In genomic region chr11:6619021-6619745, GRCh38 we compare ENCODE assay signal across 8 cellular contexts. TPM values are rescaled to one million over a fixed set of nuclear protein-coding genes. Genes with fewer than 3 reads are reported as not detected.
DNase-seq lines count a peak whose midpoint lies in the region; ATAC-seq, FAIRE-seq and TF ChIP-seq lines count a peak whose summit lies in the region.

Gene TPP1, minus strand, starts transcription at chr11:6619422. Its CDS starts 22 bp downstream, at chr11:6619400.

- H3K4me3 Mint-ChIP-seq in Caco-2 (ENCODE audit: unreplicated experiment), result no peak within 1 kb of the TSS

- peak within 1 kb of the TSS; percentile 40 for H3K27ac ChIP-seq in mesenchymal stem cell (ENCODE audit: low read length, poor library complexity, severe bottlenecking)

- peaks cover 24% of the 10 kb centered on the region for H3K79me1 ChIP-seq in mesenchymal stem cell (replicated peaks; ENCODE audit: low read length, poor library complexity, severe bottlenecking)

- CTCF ChIA-PET in Caco-2 (lab: Charles Lee), result interaction anchor here (0.6 to 1.6 kb wide), 11 partner anchors 10 to 240 kb away, joined by 3 to 9 read pairs (median 5); partner anchors contain the start of genes MRPL17 and TRIM3

- no peaks in the 10 kb centered on the region for H3K36me3 Mint-ChIP-seq in Caco-2 (ENCODE audit: insufficient read depth, unreplicated experiment)

- intact Hi-C loops in Caco-2 (cut with micrococcal nuclease; ENCODE audit: unreplicated experiment), result loop anchor here (1.0 to 10.0 kb wide), 3 partner anchors 16 to 384 kb away; partner anchors contain the start of genes CNGA4, FHIP1B, ILK and RRP8

- ATAC-seq in GM21381 (IDR thresholded peaks at IDR 0.05; ENCODE audit: unreplicated experiment), result peak; percentile 98

- peak; percentile 97 for FAIRE-seq in HTR-8/SVneo (lab: Jason Lieb, UNC)

- H3K9me3 ChIP-seq in Caco-2 (no peaks in the 10 kb centered on the region), endocrine pancreas (ENCODE audit: control insufficient read depth, low read length) (no peaks in the 10 kb centered on the region), mesenchymal stem cell (ENCODE audit: control insufficient read depth, low read length) (no peaks in the 10 kb centered on the region)

- peak within 1 kb of the TSS; percentile 23 to 88 for H3K18ac ChIP-seq in mesenchymal stem cell (ENCODE audit: low read depth in 1 of 2, low read length in 2 of 2)

- DNase-seq in Caco-2, result peak; percentile 93
- peak; percentile 98 for DNase-seq in HTR-8/SVneo (ENCODE audit: insufficient read length, low spot score)
- DNase-seq in NOMO-1 treated with DMSO at 0.1 percent for 48 hours (lab: John Stamatoyannopoulos, UW; ENCODE audit: unreplicated experiment), result peak; percentile 92
- DNase-seq in activated CD8-positive, alpha-beta memory T cell treated with anti-CD3 and anti-CD28 coated beads for 4 hours (ENCODE audit: low read depth in 2 of 2), result peak; percentile 84 to 85
- peak; percentile 97 for DNase-seq in mesenchymal stem cell
- peak; percentile 80 for DNase-seq in stimulated activated CD8-positive, alpha-beta memory T cell treated with anti-CD3 and anti-CD28 coated beads, Interleukin-12 subunit alpha, Interleukin-12 subunit beta, amount 100 ng/mL, for 4 hours (ENCODE audit: low read depth)

- H3K4me3 ChIP-seq in Caco-2 (ENCODE audit: low read depth, low read length) (peak within 1 kb of the TSS; percentile 82), endocrine pancreas (ENCODE audit: control insufficient read depth, insufficient read depth, low read length) (peak within 1 kb of the TSS; percentile 86), mesenchymal stem cell (ENCODE audit: insufficient read depth in 1 of 2, low read depth in 1 of 2, low read length in 2 of 2) (peak within 1 kb of the TSS; percentile 67 to 97)

- BruUV-seq in Caco-2 (replicated peaks; lab: Mats Ljungman, UMichigan), result no TSS peak

- peak within 1 kb of the TSS; percentile 98 for H4K91ac ChIP-seq in mesenchymal stem cell (ENCODE audit: low read length)

- peak within 1 kb of the TSS; percentile 23 for H2BK120ac ChIP-seq in mesenchymal stem cell (ENCODE audit: low read depth, low read length)

- H3K4me1 Mint-ChIP-seq in Caco-2 (ENCODE audit: low read depth, unreplicated experiment), result no peaks in the 10 kb centered on the region

- peak within 1 kb of the TSS; percentile 75 for H4K8ac ChIP-seq in mesenchymal stem cell (ENCODE audit: low read length)

- peak within 1 kb of the TSS; percentile 83 for H3K4me2 ChIP-seq in mesenchymal stem cell (ENCODE audit: low read length, poor library complexity, severe bottlenecking)

- WGBS in mesenchymal stem cell, result under 1% methylated on average over 16 of the region's 16 CpGs

- H3K9me3 Mint-ChIP-seq in Caco-2 (ENCODE audit: unreplicated experiment), result no peaks in the 10 kb centered on the region

- H3K4me1 ChIP-seq in Caco-2 (no peaks in the 10 kb centered on the region), endocrine pancreas (ENCODE audit: control insufficient read depth, insufficient read depth, low read length) (no peaks in the 10 kb centered on the region), mesenchymal stem cell (ENCODE audit: control insufficient read depth, insufficient read depth, low read depth, low read length) (peaks cover 25% of the 10 kb centered on the region)

- peak within 1 kb of the TSS; percentile 9 for H2BK15ac ChIP-seq in mesenchymal stem cell (ENCODE audit: low read depth, poor library complexity, severe bottlenecking)

- H3K36me3 ChIP-seq in Caco-2 (ENCODE audit: control insufficient read depth, insufficient read depth, low read length) (no peaks in the 10 kb centered on the region), endocrine pancreas (ENCODE audit: control insufficient read depth, insufficient read depth, low read length) (no peaks in the 10 kb centered on the region), mesenchymal stem cell (ENCODE audit: control insufficient read depth in 1 of 2, insufficient read depth in 2 of 2, low read depth in 1 of 2, low read length in 2 of 2) (peaks cover 31 to 45% of the 10 kb centered on the region in 2 experiments)

- peak within 1 kb of the TSS; percentile 4 to 73 for H2BK12ac ChIP-seq in mesenchymal stem cell (ENCODE audit: low read length in 2 of 2)

- H3K27ac Mint-ChIP-seq in Caco-2 (ENCODE audit: unreplicated experiment), result no peak within 1 kb of the TSS

- H2BK5ac ChIP-seq in mesenchymal stem cell (ENCODE audit: low read depth, low read length, poor library complexity, severe bottlenecking), result no peak within 1 kb of the TSS

- POLR2A ChIA-PET in Caco-2 (lab: Charles Lee), result interaction anchor here (1.4 to 1.6 kb wide), 3 partner anchors 12 to 138 kb away, joined by 6 to 11 read pairs (median 8); partner anchors contain the start of genes ARFIP2, MRPL17 and TIMM10B

- TF ChIP-seq CTCF in Caco-2 (IDR thresholded peaks at IDR 0.05; ENCODE audit: insufficient read depth in 1 of 2, low read depth in 1 of 2, low read length in 1 of 2, severe bottlenecking in 1 of 2, unreplicated experiment in 1 of 2), result no peak

- H3K9ac ChIP-seq in endocrine pancreas (ENCODE audit: control insufficient read depth, insufficient read depth, low read length) (peak within 1 kb of the TSS; percentile 96), mesenchymal stem cell (ENCODE audit: low read length) (peak within 1 kb of the TSS; percentile 99)

- H2AK5ac ChIP-seq in mesenchymal stem cell (ENCODE audit: low read length, severe bottlenecking), result no peak within 1 kb of the TSS

- H3K27me3 ChIP-seq in Caco-2 (replicated peaks; ENCODE audit: control insufficient read depth, insufficient read depth, low read length) (no peaks in the 10 kb centered on the region), endocrine pancreas (ENCODE audit: control insufficient read depth, insufficient read depth, low read length) (no peaks in the 10 kb centered on the region), mesenchymal stem cell (ENCODE audit: control insufficient read depth in 1 of 2, insufficient read depth in 1 of 2, low read length in 2 of 2) (peaks cover 0 to 11% of the 10 kb centered on the region in 2 experiments)

- H3K14ac ChIP-seq in mesenchymal stem cell (ENCODE audit: low read length in 2 of 2), result peak within 1 kb of the TSS in 1 of 2 experiments; percentile 35

- peak within 1 kb of the TSS in 1 of 2 experiments; percentile 50 for H3K23ac ChIP-seq in mesenchymal stem cell (ENCODE audit: low read length in 2 of 2)

- no peaks in the 10 kb centered on the region for H3K27me3 Mint-ChIP-seq in Caco-2 (ENCODE audit: insufficient read depth, unreplicated experiment)

- peak within 1 kb of the TSS; percentile 3 to 88 for H3K4ac ChIP-seq in mesenchymal stem cell (ENCODE audit: low read depth in 1 of 2, low read length in 2 of 2)

- no peak within 1 kb of the TSS for H2AFZ ChIP-seq in mesenchymal stem cell (ENCODE audit: low read depth, low read length)

RNA-seq across cellular contexts. Expression of gene TPP1, which starts in this region (rescaled TPM):
- 61.7 TPM in 2 replicates for total RNA-seq in Caco-2 (2022)
- polyA plus RNA-seq in mesenchymal stem cell (2013, experiment 1 of 2), result 425 TPM
- 399 TPM for polyA plus RNA-seq in mesenchymal stem cell (2013, experiment 2 of 2)

Comparison
In these comparisons a context has a peak if more than half of its experiments do, and no peak if none do; other contexts are left out.
1. Peak in every context shown above with its lines: DNase-seq, ATAC-seq, H3K4me3 ChIP-seq and H3K27ac ChIP-seq.